Comparison of ENCODE assay signal across 21 cellular contexts in genomic region chr18:47909484-47909883, GRCh38. TPM values are rescaled to one million over a fixed set of nuclear protein-coding genes. Genes with fewer than 3 reads are reported as not detected.
DNase-seq lines count a peak whose midpoint lies in the region; ATAC-seq and TF ChIP-seq lines count a peak whose summit lies in the region.
"Had no signal": no experiment of that assay in that cellular context is flagged by ENCODE, and none has a peak within 500 bp of the region (broad histone marks: within the 10 kb centered on the region; RNA-seq: fewer than 3 reads in every experiment).

No MANE protein-coding gene starts in this region.

- H3K36me3 Mint-ChIP-seq in CD4-positive, alpha-beta T cell (ENCODE audit: low read depth), result peaks cover 52% of the 10 kb centered on the region
- peaks cover 6% of the 10 kb centered on the region for H3K36me3 Mint-ChIP-seq in T-helper 17 cell (ENCODE audit: low read depth)

- no peaks in the 10 kb centered on the region for H3K27me3 ChIP-seq in CD4-positive, alpha-beta T cell (ENCODE audit: control insufficient read depth, insufficient read depth, low read length)
- H3K27me3 ChIP-seq: SJCRH30 had no signal

- H3K9me3 ChIP-seq in CD4-positive, alpha-beta T cell (ENCODE audit: control insufficient read depth, low read length), result no peaks in the 10 kb centered on the region
- H3K9me3 ChIP-seq in T-helper 17 cell (ENCODE audit: control insufficient read depth, low read length, poor library complexity, severe bottlenecking), result no peaks in the 10 kb centered on the region

- POLR2A ChIA-PET in CD4-positive, alpha-beta T cell (lab: Charles Lee), result no interaction called here
- POLR2A ChIA-PET in GM10248 (lab: Yijun Ruan, JAX), result no interaction called here

- H3K27ac Mint-ChIP-seq in CD4-positive, alpha-beta T cell, result peak overlapping the region; percentile 66
- H3K27ac Mint-ChIP-seq in T-helper 17 cell, result peak overlapping the region; percentile 45
- H3K27ac Mint-ChIP-seq: stimulated activated naive B cell treated with anti-CD40 and anti-IgM and Interleukin-4, amounts not matched to agents 10 μg/mL and 1 μg/mL and 100 μg/mL, for 72 hours; type B pancreatic cell had no signal

- intact Hi-C loops in CD4-positive, alpha-beta T cell (cut with DNase I, micrococcal nuclease), result no loop called here
- intact Hi-C loops in left colon (cut with DNase I, micrococcal nuclease), result no loop called here

- CTCF ChIA-PET in CD4-positive, alpha-beta T cell (lab: Charles Lee), result no interaction called here
- CTCF ChIA-PET in GM10248 (lab: Yijun Ruan, JAX), result interaction anchor here (1.1 kb wide), 1 partner anchor 9 kb away, joined by 3 read pairs; no protein-coding TSS in a partner anchor

- H3K27ac ChIP-seq in CD4-positive, alpha-beta T cell (ENCODE audit: low read depth, low read length), result no peak overlapping the region
- H3K27ac ChIP-seq: coronary artery, SJCRH30 had no signal

- H3K9me3 Mint-ChIP-seq in CD4-positive, alpha-beta T cell, result peaks cover 8% of the 10 kb centered on the region

- TF ChIP-seq CTCF in CD4-positive, alpha-beta T cell (IDR thresholded peaks at IDR 0.05), result no peak
- no peak for TF ChIP-seq CTCF in GM10248 (IDR thresholded peaks at IDR 0.05; ENCODE audit: control extremely low read depth, extremely low read depth, low read depth, missing control alignments)

- no peak overlapping the region for H3K4me3 Mint-ChIP-seq in CD4-positive, alpha-beta T cell
- no peak overlapping the region for H3K4me3 Mint-ChIP-seq in T-helper 17 cell
- H3K4me3 Mint-ChIP-seq: stimulated activated naive B cell treated with anti-CD40 and anti-IgM and Interleukin-4, amounts not matched to agents 10 μg/mL and 1 μg/mL and 100 μg/mL, for 72 hours; type B pancreatic cell had no signal

- DNase-seq in NCI-H748 (lab: John Stamatoyannopoulos, UW; ENCODE audit: unreplicated experiment) (peak; percentile 20), NCI-H748 treated with DMSO at 0.1 percent for 48 hours (lab: John Stamatoyannopoulos, UW) (no peak), T-helper 17 cell (no peak), left colon (no peak), NCI-H128 (lab: John Stamatoyannopoulos, UW; ENCODE audit: unreplicated experiment) (no peak), GM10248 (ENCODE audit: extremely low spot score) (no peak)
- DNase-seq in CD4-positive, alpha-beta T cell, result no peak
- DNase-seq: activated CD4-positive, CD25-positive, alpha-beta regulatory T cell; activated naive CD4-positive, alpha-beta T cell treated with Interleukin-2 at 50 U/mL for 16 hours; DMS53; foreskin fibroblast; kidney glomerular epithelial cell; midbrain; NCI-H187; NCI-H524 treated with DMSO at 0.1 percent for 48 hours; retina; SJCRH30; stimulated activated naive B cell treated with anti-CD40 and anti-IgM and Interleukin-4, amounts not matched to agents 10 μg/mL and 1 μg/mL and 100 μg/mL, for 72 hours had no signal

- no peaks in the 10 kb centered on the region for H3K27me3 Mint-ChIP-seq in CD4-positive, alpha-beta T cell
- no peaks in the 10 kb centered on the region for H3K27me3 Mint-ChIP-seq in T-helper 17 cell
- H3K27me3 Mint-ChIP-seq: type B pancreatic cell had no signal

- no peak for ATAC-seq in CD4-positive, alpha-beta T cell (ENCODE audit: poor library complexity)
- no peak for ATAC-seq in T-helper 17 cell
- peak; percentile 59 for ATAC-seq in left colon
- ATAC-seq in HG03139 (IDR thresholded peaks at IDR 0.05; ENCODE audit: unreplicated experiment), result no peak
- ATAC-seq: stimulated activated naive B cell treated with anti-CD40 and anti-IgM and Interleukin-4, amounts not matched to agents 10 μg/mL and 1 μg/mL and 100 μg/mL, for 72 hours had no signal

- peaks cover 92% of the 10 kb centered on the region for H3K4me1 Mint-ChIP-seq in CD4-positive, alpha-beta T cell (ENCODE audit: low read depth)
- peaks cover 40% of the 10 kb centered on the region for H3K4me1 Mint-ChIP-seq in T-helper 17 cell

RNA-seq across cellular contexts. Expression of gene SMAD2, which starts 21.0 kb away (rescaled TPM):
- total RNA-seq in CD4-positive, alpha-beta T cell, result 10 to 100 TPM; 80.4 to 83.0 TPM
- 100 to 1,000 TPM; 108 to 114 TPM for total RNA-seq in T-helper 17 cell
- 100 to 1,000 TPM; 118 to 123 TPM for total RNA-seq in left colon
